11 cellular contexts compared by ENCODE assay signal in genomic region chr7:152054377-152055230, GRCh38. TPM values are rescaled to one million over a fixed set of nuclear protein-coding genes. Genes with fewer than 3 reads are reported as not detected.
DNase-seq lines count a peak whose midpoint lies in the region; ATAC-seq and TF ChIP-seq lines count a peak whose summit lies in the region.
"Had no signal": no experiment of that assay in that cellular context is flagged by ENCODE, and none has a peak within 500 bp of the region (broad histone marks: within the 10 kb centered on the region; RNA-seq: fewer than 3 reads in every experiment).

No MANE protein-coding gene starts in this region.

- no peak overlapping the region for H3K4me2 ChIP-seq in hepatocyte

- no peak for TF ChIP-seq CTCF in astrocyte of the spinal cord (IDR thresholded peaks at IDR 0.05; ENCODE audit: low read depth, low read length)
- no peak for TF ChIP-seq CTCF in hepatocyte (IDR thresholded peaks at IDR 0.05; ENCODE audit: poor library complexity)
- no peak for TF ChIP-seq CTCF in suprapubic skin (IDR thresholded peaks at IDR 0.05)

- no peaks in the 10 kb centered on the region for H3K9me2 ChIP-seq in hepatocyte (replicated peaks; ENCODE audit: insufficient read depth)

- H3K36me3 ChIP-seq in hepatocyte (replicated peaks; ENCODE audit: insufficient read depth, low read depth) (no peaks in the 10 kb centered on the region), suprapubic skin (no peaks in the 10 kb centered on the region)
- H3K36me3 ChIP-seq: ascending aorta, upper lobe of left lung had no signal

- ATAC-seq in HG03439 (IDR thresholded peaks at IDR 0.05; ENCODE audit: unreplicated experiment) (no peak), GM21529 (IDR thresholded peaks at IDR 0.05; ENCODE audit: unreplicated experiment) (no peak), GM21717 (IDR thresholded peaks at IDR 0.05; ENCODE audit: unreplicated experiment) (no peak)

- H3K9me3 ChIP-seq in hepatocyte (ENCODE audit: low read depth) = no peaks in the 10 kb centered on the region
- no peaks in the 10 kb centered on the region for H3K9me3 ChIP-seq in suprapubic skin
- H3K9me3 ChIP-seq: ascending aorta, upper lobe of left lung had no signal

- 88% methylated on average over 8 of the region's 8 CpGs for WGBS in hepatocyte (ENCODE audit: low lambda C conversion rate, missing lambda C conversion rate)
- 72% methylated on average over 8 of the region's 8 CpGs for WGBS in suprapubic skin

- no peaks in the 10 kb centered on the region for H3K4me1 ChIP-seq in hepatocyte (ENCODE audit: insufficient read depth)
- H3K4me1 ChIP-seq in suprapubic skin = peaks cover 16% of the 10 kb centered on the region

- H3K27me3 ChIP-seq in hepatocyte (no peaks in the 10 kb centered on the region), suprapubic skin (no peaks in the 10 kb centered on the region)
- H3K27me3 ChIP-seq: ascending aorta, upper lobe of left lung had no signal

- no peak overlapping the region for H3K4me3 ChIP-seq in astrocyte of the spinal cord (ENCODE audit: low read depth, low read length)
- H3K4me3 ChIP-seq in hepatocyte = no peak overlapping the region
- no peak overlapping the region for H3K4me3 ChIP-seq in skeletal muscle cell (ENCODE audit: low read depth, low read length)
- H3K4me3 ChIP-seq in suprapubic skin = no peak overlapping the region
- H3K4me3 ChIP-seq: ascending aorta, upper lobe of left lung had no signal

- H3K79me2 ChIP-seq in hepatocyte = peaks cover 24% of the 10 kb centered on the region

- no peak overlapping the region for H2AFZ ChIP-seq in hepatocyte

- peaks cover 3% of the 10 kb centered on the region for H4K20me1 ChIP-seq in hepatocyte (ENCODE audit: insufficient read depth, poor library complexity, severe bottlenecking)

- H3K27ac ChIP-seq in hepatocyte (no peak overlapping the region), suprapubic skin (no peak overlapping the region)
- H3K27ac ChIP-seq: ascending aorta, epithelial cell of prostate, upper lobe of left lung had no signal

- TF ChIP-seq EP300 in suprapubic skin (IDR thresholded peaks at IDR 0.05) = no peak

- DNase-seq in EH (ENCODE audit: low read depth) = peak; percentile 65
- peak; percentile 70 for DNase-seq in astrocyte of the spinal cord (ENCODE audit: low read depth, low spot score)
- DNase-seq in hepatocyte (ENCODE audit: low spot score) = peak; percentile 31
- peak; percentile 73 for DNase-seq in skeletal muscle cell (ENCODE audit: low read depth)
- no peak for DNase-seq in suprapubic skin (ENCODE audit: low spot score in 2 of 2)
- DNase-seq: upper lobe of left lung had no signal

- no peak for TF ChIP-seq POLR2A in suprapubic skin (IDR thresholded peaks at IDR 0.05)

- in situ Hi-C loops in astrocyte of the spinal cord (cut with HindIII; ENCODE audit: low sequenced_read_pairs) = no loop called here

RNA-seq across cellular contexts. Expression of gene GALNT11, which starts 29.1 kb away (rescaled TPM):
- total RNA-seq in hepatocyte (60.6 and 64.1 TPM in 2 replicates), suprapubic skin (10 to 100 TPM; 34.5 to 48.6 (median 42.5) TPM)
- 40.4 and 43.7 TPM in 2 replicates for polyA plus RNA-seq in hepatocyte

Comparison
In these comparisons a context has a peak if more than half of its experiments do, and no peak if none do; other contexts are left out.
1. DNase-seq: peak in EH (single experiment), astrocyte of the spinal cord (single experiment), hepatocyte (single experiment) and skeletal muscle cell (single experiment); none in suprapubic skin (0 of 2).